ENCODE assay signal across 17 cellular contexts in genomic region chr4:160202802-160203201, GRCh38.
A peak's percentile ranks its signal among the peaks of the same experiment; 100 is the strongest.
DNase-seq lines count a peak whose midpoint lies in the region; ATAC-seq and TF ChIP-seq lines count a peak whose summit lies in the region.
"Had no signal": no experiment of that assay in that cellular context is flagged by ENCODE, and none has a peak within 500 bp of the region (broad histone marks: within the 10 kb centered on the region; RNA-seq: fewer than 3 reads in every experiment).

No MANE protein-coding gene starts in this region.

- H3K4me1 ChIP-seq in foreskin keratinocyte (peaks cover 4% of the 10 kb centered on the region), SJCRH30 (no peaks in the 10 kb centered on the region)
- H3K4me1 ChIP-seq: BE2C had no signal

- ATAC-seq in GM18508 (IDR thresholded peaks at IDR 0.05; ENCODE audit: insufficient read depth, unreplicated experiment) = peak; percentile 71
- peak; percentile 67 for ATAC-seq in HG02623 (IDR thresholded peaks at IDR 0.05; ENCODE audit: unreplicated experiment)
- ATAC-seq in foreskin keratinocyte = peak; percentile 100
- ATAC-seq in natural killer cell treated with Interleukin-12 subunit alpha and Interleukin-12 subunit beta and Interleukin-15 and Interleukin-18, amount 100 ng/mL, for 72 hours = no peak
- ATAC-seq: activated naive CD8-positive, alpha-beta T cell treated with anti-CD3 and anti-CD28 coated beads, Interleukin-2, amount 50 U/mL, for 24 hours had no signal

- H3K27ac Mint-ChIP-seq in natural killer cell treated with Interleukin-12 subunit alpha and Interleukin-12 subunit beta and Interleukin-15 and Interleukin-18, amount 100 ng/mL, for 72 hours = no peak overlapping the region
- H3K27ac Mint-ChIP-seq: activated naive CD8-positive, alpha-beta T cell treated with anti-CD3 and anti-CD28 coated beads, Interleukin-2, amount 50 U/mL, for 24 hours; immature natural killer cell; stimulated activated naive CD8-positive, alpha-beta T cell treated with anti-CD3 and anti-CD28 coated beads, Interleukin-15, Interleukin-2, amounts not matched to agents 100 ng/mL and 50 ng/mL, for 24 hours had no signal

- TF ChIP-seq CTCF in foreskin keratinocyte (conservative IDR thresholded peaks at IDR 0.05) = no peak

- no peaks in the 10 kb centered on the region for H3K4me1 Mint-ChIP-seq in natural killer cell treated with Interleukin-12 subunit alpha and Interleukin-12 subunit beta and Interleukin-15 and Interleukin-18, amount 100 ng/mL, for 72 hours (ENCODE audit: low read depth in 2 of 2)
- H3K4me1 Mint-ChIP-seq: activated naive CD8-positive, alpha-beta T cell treated with anti-CD3 and anti-CD28 coated beads, Interleukin-2, amount 50 U/mL, for 24 hours; immature natural killer cell had no signal

- no peaks in the 10 kb centered on the region for H3K27me3 ChIP-seq in foreskin keratinocyte
- no peaks in the 10 kb centered on the region for H3K27me3 ChIP-seq in SJCRH30
- H3K27me3 ChIP-seq: BE2C had no signal

- no peaks in the 10 kb centered on the region for H3K36me3 Mint-ChIP-seq in natural killer cell treated with Interleukin-12 subunit alpha and Interleukin-12 subunit beta and Interleukin-15 and Interleukin-18, amount 100 ng/mL, for 72 hours
- H3K36me3 Mint-ChIP-seq: immature natural killer cell had no signal

- no peaks in the 10 kb centered on the region for H3K9me3 ChIP-seq in SJCRH30 (replicated peaks)
- H3K9me3 ChIP-seq: BE2C had no signal

- H3K4me3 ChIP-seq in SJCRH30 = no peak overlapping the region

- H3K27ac ChIP-seq in foreskin keratinocyte (peak overlapping the region; percentile 33), SJCRH30 (no peak overlapping the region)

- no peak overlapping the region for H3K4me3 Mint-ChIP-seq in natural killer cell treated with Interleukin-12 subunit alpha and Interleukin-12 subunit beta and Interleukin-15 and Interleukin-18, amount 100 ng/mL, for 72 hours
- H3K4me3 Mint-ChIP-seq: activated naive CD8-positive, alpha-beta T cell treated with anti-CD3 and anti-CD28 coated beads, Interleukin-2, amount 50 U/mL, for 24 hours; immature natural killer cell; stimulated activated naive CD8-positive, alpha-beta T cell treated with anti-CD3 and anti-CD28 coated beads, Interleukin-15, Interleukin-2, amounts not matched to agents 100 ng/mL and 50 ng/mL, for 24 hours had no signal

- H3K27me3 Mint-ChIP-seq in natural killer cell treated with Interleukin-12 subunit alpha and Interleukin-12 subunit beta and Interleukin-15 and Interleukin-18, amount 100 ng/mL, for 72 hours = no peaks in the 10 kb centered on the region
- H3K27me3 Mint-ChIP-seq: activated naive CD8-positive, alpha-beta T cell treated with anti-CD3 and anti-CD28 coated beads, Interleukin-2, amount 50 U/mL, for 24 hours; stimulated activated naive CD8-positive, alpha-beta T cell treated with anti-CD3 and anti-CD28 coated beads, Interleukin-15, Interleukin-2, amounts not matched to agents 100 ng/mL and 50 ng/mL, for 24 hours had no signal

- H3K36me3 ChIP-seq in SJCRH30 = no peaks in the 10 kb centered on the region
- H3K36me3 ChIP-seq: BE2C had no signal

- H3K9me3 Mint-ChIP-seq in natural killer cell treated with Interleukin-12 subunit alpha and Interleukin-12 subunit beta and Interleukin-15 and Interleukin-18, amount 100 ng/mL, for 72 hours = peaks cover 31% of the 10 kb centered on the region

- DNase-seq in NCI-H69 (lab: John Stamatoyannopoulos, UW) (peak; percentile 16), foreskin keratinocyte (peak; percentile 87 to 97), SJCRH30 (no peak), mesenteric fat pad (ENCODE audit: low spot score) (no peak)
- DNase-seq in stimulated activated CD4-positive, alpha-beta T cell treated with anti-CD3 and anti-CD28 coated beads, Interleukin-1b, Interleukin-23, amount 100 ng/mL, for 48 hours = no peak
- no peak for DNase-seq in natural killer cell treated with Interleukin-12 subunit alpha and Interleukin-12 subunit beta and Interleukin-15 and Interleukin-18, amount 100 ng/mL, for 72 hours (ENCODE audit: low spot score)
- DNase-seq: activated naive CD8-positive, alpha-beta T cell treated with anti-CD3 and anti-CD28 coated beads, Interleukin-2, amount 50 U/mL, for 24 hours; BE2C; cortex of kidney; immature natural killer cell; IMR-90; NCI-H1436; NCI-H524 treated with DMSO at 0.1 percent for 48 hours; stimulated activated CD4-positive, alpha-beta T cell treated with anti-CD3 and anti-CD28 coated beads, Interleukin-4, amount 100 ng/mL, for 4 hours had no signal

Comparison
In these comparisons a context has a peak if more than half of its experiments do, and no peak if none do; other contexts are left out.
1. ATAC-seq: peak in GM18508 (single experiment), HG02623 (single experiment) and foreskin keratinocyte (single experiment); none in natural killer cell treated with Interleukin-12 subunit alpha and Interleukin-12 subunit beta and Interleukin-15 and Interleukin-18, amount 100 ng/mL, for 72 hours (0 of 2).
2. DNase-seq: peak in NCI-H69 (single experiment) and foreskin keratinocyte (2 of 2); none in SJCRH30 (0 of 2), stimulated activated CD4-positive, alpha-beta T cell treated with anti-CD3 and anti-CD28 coated beads, Interleukin-1b, Interleukin-23, amount 100 ng/mL, for 48 hours (single experiment), mesenteric fat pad (single experiment) and natural killer cell treated with Interleukin-12 subunit alpha and Interleukin-12 subunit beta and Interleukin-15 and Interleukin-18, amount 100 ng/mL, for 72 hours (single experiment).